14 cellular contexts compared by ENCODE assay signal in genomic region chr15:100108346-100108745, GRCh38.
DNase-seq lines count a peak whose midpoint lies in the region; ATAC-seq, FAIRE-seq and TF ChIP-seq lines count a peak whose summit lies in the region.
"Had no signal": no experiment of that assay in that cellular context is flagged by ENCODE, and none has a peak within 500 bp of the region (broad histone marks: within the 10 kb centered on the region; RNA-seq: fewer than 3 reads in every experiment).

No MANE protein-coding gene starts in this region.

- H3K27me3 ChIP-seq in right lobe of liver (no peaks in the 10 kb centered on the region), HepG2 (ENCODE audit: control insufficient read depth in 1 of 2, insufficient read depth in 2 of 2, low read length in 2 of 2) (no peaks in the 10 kb centered on the region; a peak in 2 of 5 replicates), sigmoid colon (no peaks in the 10 kb centered on the region), Karpas-422 (ENCODE audit: low read length) (no peaks in the 10 kb centered on the region)

- peaks cover 4% of the 10 kb centered on the region for H3K36me3 Mint-ChIP-seq in endothelial cell (ENCODE audit: low read depth, unreplicated experiment)
- H3K36me3 Mint-ChIP-seq: CD14-positive monocyte had no signal

- H3K4me1 Mint-ChIP-seq in endothelial cell (ENCODE audit: unreplicated experiment), result peaks cover 35% of the 10 kb centered on the region

- H3K36me3 ChIP-seq in right lobe of liver (peaks cover 0 to 4% (median 0%) of the 10 kb centered on the region in 4 donors), HepG2 (replicated peaks in 1 of 2; ENCODE audit: control insufficient read depth in 1 of 2, insufficient read depth in 2 of 2, low read length in 2 of 2) (no peaks in the 10 kb centered on the region), sigmoid colon (no peaks in the 10 kb centered on the region), Karpas-422 (ENCODE audit: insufficient read depth, low read length) (no peaks in the 10 kb centered on the region)
- H3K36me3 ChIP-seq: HAP-1 had no signal

- CTCF ChIA-PET in HepG2 (lab: Yijun Ruan, JAX; ENCODE audit: low intra/inter-chr PET ratio, low total read pairs), result no interaction called here

- H3K4me2 ChIP-seq in HepG2 (ENCODE audit: low read depth, low read length) (no peak overlapping the region), Karpas-422 (ENCODE audit: low read depth, low read length, poor library complexity, severe bottlenecking) (no peak overlapping the region)
- H3K4me2 ChIP-seq: A549 had no signal

- H3K9ac ChIP-seq in HepG2 (ENCODE audit: insufficient read depth, low read depth, low read length), result no peak overlapping the region
- H3K9ac ChIP-seq in Karpas-422 (ENCODE audit: low read length), result no peak overlapping the region

- TF ChIP-seq EP300 in HepG2 (IDR thresholded peaks at IDR 0.05; ENCODE audit: low read depth in 2 of 2, low read length in 2 of 2) (no peak), HepG2 (CRISPR knock-in tag; IDR thresholded peaks at IDR 0.05; ENCODE audit: borderline replicate concordance) (no peak), sigmoid colon (IDR thresholded peaks at IDR 0.05) (no peak)

- H2AFZ ChIP-seq in HepG2 (ENCODE audit: low read length), result no peak overlapping the region
- no peak overlapping the region for H2AFZ ChIP-seq in Karpas-422 (ENCODE audit: low read length)

- no peak for FAIRE-seq in HepG2 (lab: Jason Lieb, UNC)
- FAIRE-seq: A549, H1 had no signal

- H3K27ac ChIP-seq in right lobe of liver (no peak overlapping the region), HepG2 (ENCODE audit: extremely low read length, insufficient read depth, low read length) (no peak overlapping the region), sigmoid colon (no peak overlapping the region), Karpas-422 (ENCODE audit: low read length) (no peak overlapping the region)
- H3K27ac ChIP-seq: A549 had no signal

- BruUV-seq in HepG2 (replicated peaks; lab: Mats Ljungman, UMichigan), result no TSS peak

- WGBS in right lobe of liver (ENCODE audit: insufficient coverage, low coverage, low lambda C conversion rate, missing lambda C conversion rate), result 93% methylated on average over 8 of the region's 8 CpGs
- 71% methylated on average over 8 of the region's 8 CpGs for WGBS in HepG2 (ENCODE audit: low lambda C conversion rate)
- 95 to 96% methylated on average over 8 of the region's 8 CpGs for WGBS in sigmoid colon, 2 donors

- intact Hi-C loops in right lobe of liver (cut with DNase I), result no loop called here
- intact Hi-C loops in HepG2 (cut with micrococcal nuclease; ENCODE audit: unreplicated experiment), result no loop called here
- intact Hi-C loops in sigmoid colon (cut with DNase I), result no loop called here

- ATAC-seq in right lobe of liver (no peak), HepG2 (no peak)
- ATAC-seq: A549 had no signal

- no peak for TF ChIP-seq CTCF in right lobe of liver (IDR thresholded peaks at IDR 0.05)
- TF ChIP-seq CTCF in HepG2 (CRISPR knock-in tag; IDR thresholded peaks at IDR 0.05), result no peak
- TF ChIP-seq CTCF in endothelial cell (IDR thresholded peaks at IDR 0.05; ENCODE audit: unreplicated experiment), result no peak
- no peak for TF ChIP-seq CTCF in sigmoid colon (IDR thresholded peaks at IDR 0.05)

- no peaks in the 10 kb centered on the region for H3K9me3 ChIP-seq in right lobe of liver
- H3K9me3 ChIP-seq in HepG2 (ENCODE audit: low read length), result no peaks in the 10 kb centered on the region
- H3K9me3 ChIP-seq in sigmoid colon, result no peaks in the 10 kb centered on the region
- H3K9me3 ChIP-seq in Karpas-422 (ENCODE audit: low read length), result no peaks in the 10 kb centered on the region
- H3K9me3 ChIP-seq: A549, HAP-1 had no signal

- H4K20me1 ChIP-seq in HepG2 (ENCODE audit: insufficient read depth, low read length), result no peaks in the 10 kb centered on the region
- H4K20me1 ChIP-seq in Karpas-422 (ENCODE audit: insufficient read depth, low read depth, low read length), result no peaks in the 10 kb centered on the region

- POLR2A ChIA-PET in HepG2 (lab: Yijun Ruan, JAX), result no interaction called here

- no peak for TF ChIP-seq RAD21 in HepG2 (CRISPR knock-in tag; IDR thresholded peaks at IDR 0.05)

- H3K79me2 ChIP-seq in HepG2 (ENCODE audit: insufficient read depth, low read length) (no peaks in the 10 kb centered on the region), Karpas-422 (ENCODE audit: low read length) (no peaks in the 10 kb centered on the region)

- TF ChIP-seq POLR2A in right lobe of liver (IDR thresholded peaks at IDR 0.05), result no peak
- TF ChIP-seq POLR2A in HepG2 (IDR thresholded peaks at IDR 0.05; ENCODE audit: insufficient read depth in 1 of 2, low read depth in 2 of 2, low read length in 2 of 2), result no peak
- no peak for TF ChIP-seq POLR2A in sigmoid colon (IDR thresholded peaks at IDR 0.05)

- peaks cover 2% of the 10 kb centered on the region for H3K27me3 Mint-ChIP-seq in endothelial cell (ENCODE audit: unreplicated experiment)
- H3K27me3 Mint-ChIP-seq: CD8-positive, alpha-beta memory T cell had no signal

- in situ Hi-C loops in HepG2 (cut with HindIII; ENCODE audit: extremely low pct_ligation_motif_present, low pct_unique_long_range_greater_than_20kb), result no loop called here

- H3K4me3 ChIP-seq in right lobe of liver, result no peak overlapping the region
- no peak overlapping the region for H3K4me3 ChIP-seq in HepG2 (replicated peaks in 1 of 3; ENCODE audit: insufficient read depth in 1 of 3, low read depth in 2 of 3, low read length in 3 of 3)
- no peak overlapping the region for H3K4me3 ChIP-seq in sigmoid colon
- H3K4me3 ChIP-seq in Karpas-422 (ENCODE audit: low read length), result no peak overlapping the region
- H3K4me3 ChIP-seq: A549, HAP-1 had no signal

- peak overlapping the region; percentile 22 for H3K27ac Mint-ChIP-seq in endothelial cell (ENCODE audit: unreplicated experiment)
- H3K27ac Mint-ChIP-seq: CD14-positive monocyte had no signal

- H3K4me1 ChIP-seq in right lobe of liver, result no peaks in the 10 kb centered on the region
- peaks cover 16% of the 10 kb centered on the region; the same call in 1 of the 2 replicates for H3K4me1 ChIP-seq in HepG2 (ENCODE audit: insufficient read depth, low read length)
- peaks cover 0 to 20% (median 11%) of the 10 kb centered on the region in 4 donors for H3K4me1 ChIP-seq in sigmoid colon
- no peaks in the 10 kb centered on the region for H3K4me1 ChIP-seq in Karpas-422 (ENCODE audit: low read length)
- H3K4me1 ChIP-seq: HAP-1 had no signal

- H3K4me3 Mint-ChIP-seq in endothelial cell (ENCODE audit: unreplicated experiment), result no peak overlapping the region
- H3K4me3 Mint-ChIP-seq: CD14-positive monocyte; CD8-positive, alpha-beta memory T cell had no signal

- peak in 2 of 3 donors; percentile 13 to 20 for DNase-seq in right lobe of liver
- DNase-seq in HepG2 (ENCODE audit: low spot score), result no peak
- DNase-seq in endothelial cell (ENCODE audit: low spot score), result no peak
- peak; percentile 14 for DNase-seq in sigmoid colon
- no peak for DNase-seq in NCI-H1105 treated with DMSO at 0.1 percent for 48 hours (lab: John Stamatoyannopoulos, UW)
- no peak for DNase-seq in Karpas-422
- no peak for DNase-seq in anterior cingulate cortex (lab: John Stamatoyannopoulos, UW)
- DNase-seq: CD8-positive, alpha-beta memory T cell; DMS53; GF-D8 had no signal

- H3K9me2 ChIP-seq in Karpas-422 (replicated peaks; ENCODE audit: insufficient read depth, low read length), result no peaks in the 10 kb centered on the region

- H3K9me3 Mint-ChIP-seq in endothelial cell (ENCODE audit: unreplicated experiment), result peaks cover 3% of the 10 kb centered on the region
- H3K9me3 Mint-ChIP-seq: CD8-positive, alpha-beta memory T cell had no signal

TF ChIP-seq in HepG2, 621 proteins besides CTCF, POLR2A, EP300 and RAD21 (continues in another document):
- no peak for TF ChIP-seq TFE3 (CRISPR knock-in tag; IDR thresholded peaks at IDR 0.05)
- TF ChIP-seq ZNF800 (CRISPR knock-in tag; IDR thresholded peaks at IDR 0.05), result no peak
- no peak for TF ChIP-seq ZZZ3 (CRISPR knock-in tag; IDR thresholded peaks at IDR 0.05; ENCODE audit: borderline replicate concordance)
- TF ChIP-seq ZNF282 (IDR thresholded peaks at IDR 0.05; ENCODE audit: partially characterized antibody), result no peak
- TF ChIP-seq CBX2 (IDR thresholded peaks at IDR 0.05; ENCODE audit: low read depth, low read length), result no peak
- TF ChIP-seq CBX2 (CRISPR knock-in tag; IDR thresholded peaks at IDR 0.05; ENCODE audit: low read depth), result no peak

Comparison
In these comparisons a context has a peak if more than half of its experiments do, and no peak if none do; other contexts are left out.
1. DNase-seq: peak in right lobe of liver (2 of 3) and sigmoid colon (single experiment); none in HepG2 (single experiment), endothelial cell (single experiment), NCI-H1105 treated with DMSO at 0.1 percent for 48 hours (single experiment), Karpas-422 (single experiment) and anterior cingulate cortex (0 of 58).